Comparison of ENCODE assay signal across 22 cellular contexts in genomic region chr9:78312125-78312524, GRCh38.
"Had no signal": no experiment of that assay in that cellular context is flagged by ENCODE, and none has a peak within 500 bp of the region (broad histone marks: within the 10 kb centered on the region; RNA-seq: fewer than 3 reads in every experiment).

No MANE protein-coding gene starts in this region.

- H3K27ac ChIP-seq: brain microvascular endothelial cell, colonic mucosa, ovary, sigmoid colon, stomach, vagina had no signal

- FAIRE-seq: endometrium, keratinocyte had no signal

- H3K4me3 ChIP-seq: colonic mucosa, ovary, sigmoid colon, stomach, vagina had no signal

- H3K27me3 ChIP-seq: brain microvascular endothelial cell, colonic mucosa, ovary, sigmoid colon, stomach, vagina had no signal

- H3K36me3 ChIP-seq: colonic mucosa, ovary, sigmoid colon, vagina had no signal

- H3K4me1 ChIP-seq: colonic mucosa, vagina had no signal

- H3K9me3 ChIP-seq: colonic mucosa, ovary, sigmoid colon, stomach, vagina had no signal

- DNase-seq: activated CD4-positive, alpha-beta T cell treated with anti-CD3 and anti-CD28 coated beads, Interleukin-2, amount 50 U/mL, for 1 hour; activated CD4-positive, CD25-positive, alpha-beta regulatory T cell treated with anti-CD3 and anti-CD28 coated beads, Interleukin-2, amount 50 U/mL, for 72 hours; activated CD8-positive, alpha-beta memory T cell treated with anti-CD3 and anti-CD28 coated beads, Interleukin-2, amount 50 U/mL, for 4 hours; activated naive CD4-positive, alpha-beta T cell treated with anti-CD3 and anti-CD28 coated beads, Interleukin-2, amount 10 ng/mL, durations not matched to agents 7 days and 5 days; activated naive CD8-positive, alpha-beta T cell treated with anti-CD3 and anti-CD28 coated beads, Interleukin-2, amount 50 U/mL, for 24 hours; activated T-cell treated with anti-CD3 and anti-CD28 coated beads, Interleukin-2, amount 50 U/mL, for 4 hours; brain microvascular endothelial cell; colonic mucosa; erythroblast; foreskin melanocyte; naive B cell; ovary; sigmoid colon; stimulated activated CD4-positive, alpha-beta T cell treated with anti-CD3 and anti-CD28 coated beads, Interleukin-4, amount 100 ng/mL, for 24 hours; stomach; T1000; trophoblast cell had no signal

- ATAC-seq: activated naive CD8-positive, alpha-beta T cell treated with anti-CD3 and anti-CD28 coated beads, Interleukin-2, amount 50 U/mL, for 24 hours; activated T-cell treated with anti-CD3 and anti-CD28 coated beads, Interleukin-2, amount 50 U/mL, for 4 hours; left lobe of liver; stimulated activated effector memory CD8-positive, alpha-beta T cell treated with anti-CD3 and anti-CD28 coated beads, Interleukin-12 subunit alpha, Interleukin-12 subunit beta, amount 100 ng/mL, for 72 hours had no signal
